In genomic region chr11:34234086-34234740, GRCh38 we compare ENCODE assay signal across 1 cellular context.
TF ChIP-seq lines count a peak whose summit lies in the region.

No MANE protein-coding gene starts in this region.

TF ChIP-seq in HEK293, 187 proteins besides CTCF, POLR2A, EP300 and RAD21 (continued from another document and continues in another):
- no peak for TF ChIP-seq ZBTB10 (tag by site-specific recombination; IDR thresholded peaks at IDR 0.05)
- no peak for TF ChIP-seq ZNF704 (tag by site-specific recombination; IDR thresholded peaks at IDR 0.05)
- TF ChIP-seq GLI2 (tag by site-specific recombination; IDR thresholded peaks at IDR 0.05; ENCODE audit: borderline replicate concordance, low read depth): no peak
- TF ChIP-seq ZNF175 (tag by site-specific recombination; IDR thresholded peaks at IDR 0.05): no peak
- no peak for TF ChIP-seq ZNF341 (tag by site-specific recombination; IDR thresholded peaks at IDR 0.05; ENCODE audit: low read depth)
- TF ChIP-seq EGR2 (tag by site-specific recombination; IDR thresholded peaks at IDR 0.05; ENCODE audit: low read depth): no peak
- TF ChIP-seq HOXC10 (CRISPR knock-in tag; IDR thresholded peaks at IDR 0.05): no peak
- TF ChIP-seq ZNF571 (tag by site-specific recombination; IDR thresholded peaks at IDR 0.05): no peak
- TF ChIP-seq GLIS2 (tag by site-specific recombination; IDR thresholded peaks at IDR 0.05): 0 out of 2 replicates have a peak, but pooled peaks have one; percentile 17
- TF ChIP-seq ZNF664 (tag by site-specific recombination; IDR thresholded peaks at IDR 0.05): no peak
- no peak for TF ChIP-seq ZFP41 (tag by site-specific recombination; IDR thresholded peaks at IDR 0.05; ENCODE audit: borderline replicate concordance)
- no peak for TF ChIP-seq ZNF280C (tag by site-specific recombination; IDR thresholded peaks at IDR 0.05)
- no peak for TF ChIP-seq ZNF433 (tag by site-specific recombination; IDR thresholded peaks at IDR 0.05; ENCODE audit: low read depth)
- no peak for TF ChIP-seq ZNF560 (tag by site-specific recombination; IDR thresholded peaks at IDR 0.05; ENCODE audit: borderline replicate concordance)
- no peak for TF ChIP-seq ZNF239 (tag by site-specific recombination; IDR thresholded peaks at IDR 0.05)
- no peak for TF ChIP-seq ZNF19 (tag by site-specific recombination; IDR thresholded peaks at IDR 0.05; ENCODE audit: low read depth)
- no peak for TF ChIP-seq ZNF23 (tag by site-specific recombination; IDR thresholded peaks at IDR 0.05; ENCODE audit: borderline replicate concordance)
- TF ChIP-seq ZNF529 (tag by site-specific recombination; IDR thresholded peaks at IDR 0.05; ENCODE audit: insufficient replicate concordance): no peak
- no peak for TF ChIP-seq ZNF600 (tag by site-specific recombination; IDR thresholded peaks at IDR 0.05)
- no peak for TF ChIP-seq ZNF501 (tag by site-specific recombination; IDR thresholded peaks at IDR 0.05)
- no peak for TF ChIP-seq ZNF449 (tag by site-specific recombination; IDR thresholded peaks at IDR 0.05)
- 0 out of 2 replicates have a peak, but pooled peaks have one; percentile 18 for TF ChIP-seq ZBTB20 (tag by site-specific recombination; IDR thresholded peaks at IDR 0.05)
- no peak for TF ChIP-seq ZNF701 (tag by site-specific recombination; IDR thresholded peaks at IDR 0.05)
- TF ChIP-seq ZNF513 (tag by site-specific recombination; IDR thresholded peaks at IDR 0.05): no peak
- TF ChIP-seq ZNF639 (tag by site-specific recombination; IDR thresholded peaks at IDR 0.05): no peak
- no peak for TF ChIP-seq ZFP37 (tag by site-specific recombination; IDR thresholded peaks at IDR 0.05)
- no peak for TF ChIP-seq ZNF623 (tag by site-specific recombination; IDR thresholded peaks at IDR 0.05)
- TF ChIP-seq SP7 (tag by site-specific recombination; IDR thresholded peaks at IDR 0.05): peak; percentile 59
- TF ChIP-seq ZNF202 (tag by site-specific recombination; IDR thresholded peaks at IDR 0.05; ENCODE audit: borderline replicate concordance): no peak
- no peak for TF ChIP-seq ZBTB21 (tag by site-specific recombination; IDR thresholded peaks at IDR 0.05)
- TF ChIP-seq ZSCAN30 (tag by site-specific recombination; IDR thresholded peaks at IDR 0.05): no peak
- no peak for TF ChIP-seq ZNF114 (tag by site-specific recombination; IDR thresholded peaks at IDR 0.05)
- TF ChIP-seq IKZF3 (tag by site-specific recombination; IDR thresholded peaks at IDR 0.05): no peak
- no peak for TF ChIP-seq PRDM4 (tag by site-specific recombination; IDR thresholded peaks at IDR 0.05)
- TF ChIP-seq ZNF624 (tag by site-specific recombination; IDR thresholded peaks at IDR 0.05): no peak
- TF ChIP-seq KLF9 (tag by site-specific recombination; IDR thresholded peaks at IDR 0.05; ENCODE audit: low read depth): no peak
- TF ChIP-seq ZNF610 (tag by site-specific recombination; IDR thresholded peaks at IDR 0.05; ENCODE audit: borderline replicate concordance): no peak
- TF ChIP-seq ZFHX2 (tag by site-specific recombination; conservative IDR thresholded peaks at IDR 0.05): no peak
- no peak for TF ChIP-seq REPIN1 (tag by site-specific recombination; IDR thresholded peaks at IDR 0.05; ENCODE audit: low read depth)
- no peak for TF ChIP-seq ZNF148 (tag by site-specific recombination; IDR thresholded peaks at IDR 0.05; ENCODE audit: borderline replicate concordance)
- TF ChIP-seq ZNF354C (tag by site-specific recombination; IDR thresholded peaks at IDR 0.05; ENCODE audit: borderline replicate concordance, low read depth): no peak
- no peak for TF ChIP-seq ZNF768 (tag by site-specific recombination; IDR thresholded peaks at IDR 0.05)
- no peak for TF ChIP-seq ZNF555 (tag by site-specific recombination; conservative IDR thresholded peaks at IDR 0.05)
- TF ChIP-seq ZEB2 (tag by site-specific recombination; IDR thresholded peaks at IDR 0.05): no peak
- no peak for TF ChIP-seq ZNF561 (tag by site-specific recombination; IDR thresholded peaks at IDR 0.05; ENCODE audit: borderline replicate concordance)
- no peak for TF ChIP-seq ZNF184 (tag by site-specific recombination; IDR thresholded peaks at IDR 0.05)
- no peak for TF ChIP-seq ZNF266 (tag by site-specific recombination; IDR thresholded peaks at IDR 0.05; ENCODE audit: low read depth)
- no peak for TF ChIP-seq ZNF37A (tag by site-specific recombination; IDR thresholded peaks at IDR 0.05)
- peak; percentile 66; the same call in 1 of the 2 replicates for TF ChIP-seq PRDM1 (tag by site-specific recombination; IDR thresholded peaks at IDR 0.05)
- no peak for TF ChIP-seq ZNF416 (tag by site-specific recombination; IDR thresholded peaks at IDR 0.05)
- TF ChIP-seq RBAK (tag by site-specific recombination; IDR thresholded peaks at IDR 0.05): no peak
- TF ChIP-seq ZNF76 (tag by site-specific recombination; IDR thresholded peaks at IDR 0.05; ENCODE audit: borderline replicate concordance, low read depth): no peak
- TF ChIP-seq ZNF777 (tag by site-specific recombination; IDR thresholded peaks at IDR 0.05; ENCODE audit: borderline replicate concordance): no peak
- no peak for TF ChIP-seq INSM2 (tag by site-specific recombination; IDR thresholded peaks at IDR 0.05)
- TF ChIP-seq ZNF48 (tag by site-specific recombination; IDR thresholded peaks at IDR 0.05): no peak
